ENCODE assay signal across 8 cellular contexts in genomic region chr22:31660860-31661341, GRCh38. TPM values are rescaled to one million over a fixed set of nuclear protein-coding genes. Genes with fewer than 3 reads are reported as not detected.
DNase-seq lines count a peak whose midpoint lies in the region; FAIRE-seq and TF ChIP-seq lines count a peak whose summit lies in the region.
"Not testable (repeated sequence)": the region's sequence is repeated elsewhere in the genome, so short reads cannot be mapped to it uniquely, and the experiment has no call there.

No MANE protein-coding gene starts in this region.

- H3K14ac ChIP-seq in H1 (ENCODE audit: insufficient read length), result not testable (repeated sequence)

- 62% methylated on average over 10 of the region's 10 CpGs for WGBS in HUES64
- 76% methylated on average over 10 of the region's 10 CpGs; no CpG with 5 or more reads in 1 of the 2 experiments for WGBS in H1 (ENCODE audit: extremely low coverage in 1 of 2, insufficient coverage in 1 of 2, insufficient read length in 1 of 2, insufficient replicate concordance in 2 of 2, low coverage in 1 of 2, low lambda C conversion rate in 2 of 2, missing lambda C conversion rate in 1 of 2), 2 experiments

- POLR2A ChIA-PET in H1 (lab: Charles Lee; ENCODE audit: partially characterized antibody), result interaction anchor here (0.9 to 3.8 kb wide), 6 partner anchors 11 to 92 kb away, joined by 3 to 24 read pairs (median 10); partner anchors contain the start of gene DEPDC5

- H2BK20ac ChIP-seq in H1 (ENCODE audit: low read length), result not testable (repeated sequence)

- H3K4me1 Mint-ChIP-seq in type B pancreatic cell (ENCODE audit: unreplicated experiment), result peaks cover 18% of the 10 kb centered on the region

- not testable (repeated sequence) for H2AFZ ChIP-seq in H1 (ENCODE audit: low read length)

- H2BK12ac ChIP-seq in H1 (ENCODE audit: low read depth, low read length), result not testable (repeated sequence)

- H3K4me3 ChIP-seq in HUES64 (ENCODE audit: low read length), result peak overlapping the region; percentile 87
- peak overlapping the region; percentile 91 for H3K4me3 ChIP-seq in SK-N-MC
- H3K4me3 ChIP-seq in H1 (ENCODE audit: extremely low read depth in 1 of 4, insufficient read depth in 2 of 4, low read depth in 3 of 4, low read length in 4 of 4), result peak overlapping the region; percentile 51 to 97 (median 90)
- peak overlapping the region; percentile 89 for H3K4me3 ChIP-seq in kidney epithelial cell (ENCODE audit: low read depth, low read length)

- peak overlapping the region; percentile 68 to 80 for H3K4me2 ChIP-seq in H1 (ENCODE audit: insufficient read depth in 1 of 2, low read depth in 2 of 2, low read length in 2 of 2)

- not testable (repeated sequence) for H3K79me1 ChIP-seq in H1 (ENCODE audit: low read depth, low read length)

- H3K36me3 Mint-ChIP-seq in type B pancreatic cell, result not testable (repeated sequence)

- not testable (repeated sequence) for H4K91ac ChIP-seq in H1 (replicated peaks; ENCODE audit: insufficient read length, low read length)

- TF ChIP-seq EP300 in H1 (IDR thresholded peaks at IDR 0.05; ENCODE audit: borderline replicate concordance in 1 of 2, low read depth in 2 of 2, low read length in 2 of 2), result not testable (repeated sequence)

- TF ChIP-seq RAD21 in H1 (IDR thresholded peaks at IDR 0.05 in 1 of 2, conservative IDR thresholded peaks at IDR 0.05 in 1 of 2; ENCODE audit: low read depth in 2 of 2, low read length in 2 of 2), result not testable (repeated sequence)

- not testable (repeated sequence) for H2BK5ac ChIP-seq in H1 (ENCODE audit: low read depth, low read length)

- not testable (repeated sequence) for TF ChIP-seq CTCF in H1 (IDR thresholded peaks at IDR 0.05; ENCODE audit: control extremely low read depth in 1 of 3, insufficient read depth in 1 of 3, low read depth in 1 of 3, low read length in 3 of 3); kidney epithelial cell (IDR thresholded peaks at IDR 0.05; ENCODE audit: insufficient read depth, low read length, poor library complexity, severe bottlenecking); type B pancreatic cell (conservative IDR thresholded peaks at IDR 0.05)

- H3K18ac ChIP-seq in H1 (ENCODE audit: extremely low read depth, low read length), result not testable (repeated sequence)

- H3K9me3 ChIP-seq in HUES64 (ENCODE audit: insufficient read depth, low read depth, low read length); SK-N-MC (ENCODE audit: low read depth, low read length); H1 (ENCODE audit: insufficient read depth in 2 of 2, low read depth in 1 of 2, low read length in 1 of 2): not testable (repeated sequence)

- CTCF ChIA-PET in H1 (lab: Charles Lee; ENCODE audit: partially characterized antibody), result interaction anchor here (0.7 to 3.4 kb wide), 3 partner anchors 93 to 310 kb away, joined by 3 to 15 read pairs (median 3); no protein-coding TSS in a partner anchor

- peak overlapping the region; percentile 100 for H3K27ac Mint-ChIP-seq in type B pancreatic cell

- DNase-seq in SK-N-MC (ENCODE audit: low read depth, low spot score); H1 (ENCODE audit: low read depth in 1 of 2, low spot score in 2 of 2); type B pancreatic cell (ENCODE audit: extremely low spot score, unreplicated experiment): not testable (repeated sequence)
- peak; percentile 34 for DNase-seq in activated T-helper 9 cell treated with anti-CD3 and anti-CD28 coated beads, Interleukin-2, amount 50 U/mL, for 16 hours (ENCODE audit: low read depth)
- DNase-seq in kidney epithelial cell (ENCODE audit: low read depth), result peak; percentile 65
- peak; percentile 86 for DNase-seq in renal cortical epithelial cell (ENCODE audit: low read depth)

- H3K9me3 Mint-ChIP-seq in type B pancreatic cell, result not testable (repeated sequence)

- not testable (repeated sequence) for H3K4ac ChIP-seq in H1 (replicated peaks; ENCODE audit: insufficient read length, low read depth, low read length)

- not testable (repeated sequence) for H3K4me1 ChIP-seq in HUES64 (ENCODE audit: insufficient read depth, low read length); H1 (replicated peaks in 1 of 4; ENCODE audit: control insufficient read depth in 3 of 4, insufficient read depth in 4 of 4, low read length in 3 of 4)

- not testable (repeated sequence) for H4K8ac ChIP-seq in H1 (ENCODE audit: extremely low read depth, insufficient read depth, low read length)

- not testable (repeated sequence) for H2AK5ac ChIP-seq in H1 (ENCODE audit: low read depth, low read length)

- H3K79me2 ChIP-seq in H1 (ENCODE audit: control insufficient read depth in 1 of 2, insufficient read depth in 2 of 2, low read length in 2 of 2), result peaks cover 23 to 57% of the 10 kb centered on the region in 2 experiments

- H4K5ac ChIP-seq in H1 (ENCODE audit: insufficient read length, low read depth, low read length), result not testable (repeated sequence)

- H3K9ac ChIP-seq in HUES64 (ENCODE audit: low read depth, low read length) (peak overlapping the region; percentile 80), SK-N-MC (ENCODE audit: insufficient read length) (peak overlapping the region; percentile 81), H1 (replicated peaks in 1 of 4; ENCODE audit: extremely low read depth in 1 of 4, low read depth in 3 of 4, low read length in 3 of 4) (peak overlapping the region in 1 of 4 experiments; percentile 81; a peak in 1 of 7 replicates)

- not testable (repeated sequence) for H3K23ac ChIP-seq in H1 (ENCODE audit: insufficient read length)

- H3K27ac ChIP-seq in HUES64 (ENCODE audit: low read depth, low read length); SK-N-MC; H1 (ENCODE audit: low read depth, low read length): not testable (repeated sequence)

- H2BK15ac ChIP-seq in H1 (ENCODE audit: low read length), result not testable (repeated sequence)

- not testable (repeated sequence) for H2BK120ac ChIP-seq in H1 (replicated peaks; ENCODE audit: low read depth, low read length)

- not testable (repeated sequence) for H4K20me1 ChIP-seq in H1 (replicated peaks in 1 of 2; ENCODE audit: control insufficient read depth in 1 of 2, insufficient read depth in 2 of 2, low read length in 2 of 2)

- peak overlapping the region; percentile 100 for H3K4me3 Mint-ChIP-seq in type B pancreatic cell

- H3K27me3 Mint-ChIP-seq in type B pancreatic cell, result not testable (repeated sequence)

- H3K56ac ChIP-seq in H1 (replicated peaks; ENCODE audit: insufficient read length, low read depth, low read length), result not testable (repeated sequence)

- TF ChIP-seq POLR2A in H1 (IDR thresholded peaks at IDR 0.05; ENCODE audit: control extremely low read depth in 1 of 2, low read depth in 2 of 2, low read length in 2 of 2), result not testable (repeated sequence)

- not testable (repeated sequence) for H3K36me3 ChIP-seq in HUES64 (ENCODE audit: insufficient read depth, low read length); SK-N-MC (ENCODE audit: insufficient read depth, low read length); H1 (ENCODE audit: control insufficient read depth in 2 of 4, insufficient read depth in 4 of 4, low read length in 3 of 4); kidney epithelial cell (ENCODE audit: control insufficient read depth, insufficient read depth, low read length)

- H3K23me2 ChIP-seq in H1 (ENCODE audit: low read depth, low read length), result not testable (repeated sequence)

- FAIRE-seq in G401.6 (lab: Jason Lieb, UNC), result peak; percentile 59
- not testable (repeated sequence) for FAIRE-seq in H1 (lab: Jason Lieb, UNC)

- H3K27me3 ChIP-seq in HUES64 (ENCODE audit: insufficient read depth, low read length); H1 (replicated peaks in 1 of 4; ENCODE audit: control insufficient read depth in 3 of 4, extremely low read depth in 1 of 4, insufficient read depth in 3 of 4, low read length in 3 of 4); kidney epithelial cell (ENCODE audit: control insufficient read depth, insufficient read depth, low read length): not testable (repeated sequence)

RNA-seq across cellular contexts. Expression of gene PISD, which starts 1.1 kb away (rescaled TPM):
- 26.4 TPM for polyA plus RNA-seq in HUES64 (2013, experiment 1 of 2)
- 27.4 TPM for polyA plus RNA-seq in HUES64 (2013, experiment 2 of 2)
- total RNA-seq in H1 (2021; fragmentation: NEBNext Ultra II Directional; extraction: Animal tissue kit (Norgen Biotek cat#: 25700)), result 46.0 and 47.8 TPM in 2 replicates
- polyA plus RNA-seq in H1 (2011; rRNA removed), result 48.2 and 74.5 TPM in 2 replicates
- 50.7 TPM for polyA plus RNA-seq in H1 (2011; cell fraction: cytosol; rRNA removed)
- 82.6 TPM for polyA plus RNA-seq in H1 (2011; cell fraction: nucleus; rRNA removed)
- 28.1 to 40.3 TPM (median 36.9 TPM) in 4 replicates for polyA plus RNA-seq in H1 (2012, experiment 1 of 2)
- polyA plus RNA-seq in H1 (2012, experiment 2 of 2), result 32.5 TPM
- 35.2 TPM for polyA plus RNA-seq in H1 (2013, experiment 1 of 2)
- polyA plus RNA-seq in H1 (2013, experiment 2 of 2), result 34.6 TPM
- polyA minus RNA-seq in H1 (2011; rRNA and poly(A)+ RNA removed), result 25.0 and 35.5 TPM in 2 replicates
- polyA minus RNA-seq in H1 (2011; cell fraction: cytosol; rRNA and poly(A)+ RNA removed), result 30.1 TPM
- 29.5 TPM for polyA minus RNA-seq in H1 (2011; cell fraction: nucleus; rRNA and poly(A)+ RNA removed)
- 83.3 and 88.3 TPM in 2 replicates for total RNA-seq in kidney epithelial cell
- 77.1 and 81.6 TPM in 2 replicates for total RNA-seq in renal cortical epithelial cell
- 39.5 and 47.6 TPM in 2 replicates for total RNA-seq in type B pancreatic cell (ENCODE audit: low replicate concordance)
